ENCODE assay signal across 8 cellular contexts in genomic region chr9:6068983-6069382, GRCh38. TPM values are rescaled to one million over a fixed set of nuclear protein-coding genes. Genes with fewer than 3 reads are reported as not detected.
DNase-seq lines count a peak whose midpoint lies in the region; ATAC-seq and TF ChIP-seq lines count a peak whose summit lies in the region.

No MANE protein-coding gene starts in this region.

- H3K36me3 Mint-ChIP-seq in CD8-positive, alpha-beta memory T cell = peaks cover 0 to 16% (median 2%) of the 10 kb centered on the region in 3 donors
- H3K36me3 Mint-ChIP-seq in activated naive CD8-positive, alpha-beta T cell treated with anti-CD3 and anti-CD28 coated beads, Interleukin-2, amount 50 U/mL, for 24 hours (ENCODE audit: low read depth) = peaks cover 3% of the 10 kb centered on the region
- no peaks in the 10 kb centered on the region for H3K36me3 Mint-ChIP-seq in progenitor cell of endocrine pancreas (ENCODE audit: insufficient read depth)

- peak overlapping the region; percentile 40 to 93 (median 83) for H3K27ac Mint-ChIP-seq in CD8-positive, alpha-beta memory T cell
- peak overlapping the region; percentile 71 for H3K27ac Mint-ChIP-seq in activated naive CD8-positive, alpha-beta T cell treated with anti-CD3 and anti-CD28 coated beads, Interleukin-2, amount 50 U/mL, for 24 hours
- no peak overlapping the region for H3K27ac Mint-ChIP-seq in progenitor cell of endocrine pancreas

- H3K36me3 ChIP-seq in CD8-positive, alpha-beta memory T cell (ENCODE audit: insufficient read depth, low read length) = no peaks in the 10 kb centered on the region
- no peaks in the 10 kb centered on the region for H3K36me3 ChIP-seq in brain microvascular endothelial cell (replicated peaks)

- no peaks in the 10 kb centered on the region for H3K27me3 Mint-ChIP-seq in CD8-positive, alpha-beta memory T cell
- H3K27me3 Mint-ChIP-seq in activated naive CD8-positive, alpha-beta T cell treated with anti-CD3 and anti-CD28 coated beads, Interleukin-2, amount 50 U/mL, for 24 hours = no peaks in the 10 kb centered on the region
- H3K27me3 Mint-ChIP-seq in progenitor cell of endocrine pancreas = no peaks in the 10 kb centered on the region

- in situ Hi-C loops in brain microvascular endothelial cell (cut with HindIII; ENCODE audit: low pct_ligation_motif_present, low sequenced_read_pairs) = no loop called here

- ATAC-seq in GM19467 (IDR thresholded peaks at IDR 0.05; ENCODE audit: unreplicated experiment) = peak; percentile 90
- peak; percentile 98 for ATAC-seq in HG03460 (IDR thresholded peaks at IDR 0.05; ENCODE audit: unreplicated experiment)
- ATAC-seq in activated naive CD8-positive, alpha-beta T cell treated with anti-CD3 and anti-CD28 coated beads, Interleukin-2, amount 50 U/mL, for 24 hours = peak; percentile 87

- H3K4me1 Mint-ChIP-seq in CD8-positive, alpha-beta memory T cell = peaks cover 17 to 34% (median 25%) of the 10 kb centered on the region in 3 donors
- peaks cover 15% of the 10 kb centered on the region for H3K4me1 Mint-ChIP-seq in activated naive CD8-positive, alpha-beta T cell treated with anti-CD3 and anti-CD28 coated beads, Interleukin-2, amount 50 U/mL, for 24 hours
- H3K4me1 Mint-ChIP-seq in progenitor cell of endocrine pancreas (ENCODE audit: low read depth) = no peaks in the 10 kb centered on the region

- H3K4me1 ChIP-seq in CD8-positive, alpha-beta memory T cell (ENCODE audit: insufficient read depth, low read length) = peaks cover 18% of the 10 kb centered on the region

- H3K9me3 Mint-ChIP-seq in CD8-positive, alpha-beta memory T cell = peaks cover 0 to 2% (median 0%) of the 10 kb centered on the region in 5 donors
- peaks cover 6% of the 10 kb centered on the region for H3K9me3 Mint-ChIP-seq in activated naive CD8-positive, alpha-beta T cell treated with anti-CD3 and anti-CD28 coated beads, Interleukin-2, amount 50 U/mL, for 24 hours
- H3K9me3 Mint-ChIP-seq in progenitor cell of endocrine pancreas (ENCODE audit: low read depth) = peaks cover 5% of the 10 kb centered on the region

- TF ChIP-seq CTCF in progenitor cell of endocrine pancreas (IDR thresholded peaks at IDR 0.05; ENCODE audit: unreplicated experiment) (no peak), brain microvascular endothelial cell (IDR thresholded peaks at IDR 0.05; ENCODE audit: low read depth, low read length, missing control alignments) (no peak)

- H3K27ac ChIP-seq in CD8-positive, alpha-beta memory T cell (ENCODE audit: low read depth, low read length) = peak overlapping the region; percentile 43
- H3K27ac ChIP-seq in brain microvascular endothelial cell = no peak overlapping the region

- peak overlapping the region in 6 of 7 donors; percentile 5 to 69 (median 52) for H3K4me3 Mint-ChIP-seq in CD8-positive, alpha-beta memory T cell
- H3K4me3 Mint-ChIP-seq in activated naive CD8-positive, alpha-beta T cell treated with anti-CD3 and anti-CD28 coated beads, Interleukin-2, amount 50 U/mL, for 24 hours = no peak overlapping the region
- no peak overlapping the region for H3K4me3 Mint-ChIP-seq in progenitor cell of endocrine pancreas (ENCODE audit: low read depth)

- H3K27me3 ChIP-seq in CD8-positive, alpha-beta memory T cell (ENCODE audit: insufficient read depth, low read length, poor library complexity, severe bottlenecking) = no peaks in the 10 kb centered on the region
- H3K27me3 ChIP-seq in brain microvascular endothelial cell (replicated peaks) = no peaks in the 10 kb centered on the region

- no peaks in the 10 kb centered on the region for H3K9me3 ChIP-seq in CD8-positive, alpha-beta memory T cell (ENCODE audit: low read length)

- H3K4me3 ChIP-seq in CD8-positive, alpha-beta memory T cell (ENCODE audit: low read length) = peak overlapping the region; percentile 35
- H3K4me3 ChIP-seq in brain microvascular endothelial cell (ENCODE audit: low read depth, low read length) = no peak overlapping the region

- POLR2A ChIA-PET in CD8-positive, alpha-beta memory T cell (lab: Charles Lee) = interaction anchor here (0.7 to 1.0 kb wide), 3 partner anchors 15 to 688 kb away, joined by 3 to 10 read pairs (median 5); partner anchors contain the start of gene RIC1

- peak in 2 of 5 donors; percentile 62 to 74 for DNase-seq in CD8-positive, alpha-beta memory T cell
- no peak for DNase-seq in activated naive CD8-positive, alpha-beta T cell treated with anti-CD3 and anti-CD28 coated beads, Interleukin-2, amount 50 U/mL, for 24 hours
- no peak for DNase-seq in NCI-H226
- no peak for DNase-seq in progenitor cell of endocrine pancreas (ENCODE audit: low spot score, unreplicated experiment)
- DNase-seq in brain microvascular endothelial cell = no peak
- no peak for DNase-seq in activated CD4-positive, CD25-positive, alpha-beta regulatory T cell (lab: John Stamatoyannopoulos, UW)

- CTCF ChIA-PET in CD8-positive, alpha-beta memory T cell (lab: Charles Lee) = interaction anchor here (0.7 to 1.3 kb wide), 4 partner anchors 12 to 237 kb away, joined by 3 to 5 read pairs (median 4); no protein-coding TSS in a partner anchor

RNA-seq across cellular contexts. Expression of gene RANBP6, which starts 53.6 kb away (rescaled TPM):
- total RNA-seq in CD8-positive, alpha-beta memory T cell = 10 to 100 TPM; 19.7 to 21.0 TPM
- polyA plus RNA-seq in CD8-positive, alpha-beta memory T cell = 17.5 TPM
- 20.2 and 20.8 TPM in 2 replicates for total RNA-seq in progenitor cell of endocrine pancreas

Comparison
In these comparisons a context has a peak if more than half of its experiments do, and no peak if none do; other contexts are left out.
1. H3K4me3 Mint-ChIP-seq: peak in CD8-positive, alpha-beta memory T cell (6 of 7); none in activated naive CD8-positive, alpha-beta T cell treated with anti-CD3 and anti-CD28 coated beads, Interleukin-2, amount 50 U/mL, for 24 hours (single experiment) and progenitor cell of endocrine pancreas (single experiment).
2. Peak in every context shown above with its lines, with median percentiles within 50 percentile points of each other: ATAC-seq.